In genomic region chr11:82858133-82858532, GRCh38 we compare ENCODE assay signal across 15 cellular contexts. TPM values are rescaled to one million over a fixed set of nuclear protein-coding genes. Genes with fewer than 3 reads are reported as not detected.
A peak's percentile ranks its signal among the peaks of the same experiment; 100 is the strongest.
DNase-seq lines count a peak whose midpoint lies in the region; ATAC-seq, FAIRE-seq and TF ChIP-seq lines count a peak whose summit lies in the region.
"Had no signal": no experiment of that assay in that cellular context is flagged by ENCODE, and none has a peak within 500 bp of the region (broad histone marks: within the 10 kb centered on the region; RNA-seq: fewer than 3 reads in every experiment).

No MANE protein-coding gene starts in this region.

- peak overlapping the region; percentile 51 to 82 for H3K27ac ChIP-seq in A549
- H3K27ac ChIP-seq in SJCRH30, result peak overlapping the region; percentile 23
- H3K27ac ChIP-seq in dorsolateral prefrontal cortex, result peak overlapping the region; percentile 29 to 91 (median 77)
- H3K27ac ChIP-seq in body of pancreas, result peak overlapping the region in 1 of 4 donors; percentile 12
- H3K27ac ChIP-seq: ovary, spleen had no signal

- H3K9me3 Mint-ChIP-seq in neural crest cell, result peaks cover 7% of the 10 kb centered on the region
- H3K9me3 Mint-ChIP-seq: CD8-positive, alpha-beta T cell had no signal

- no peaks in the 10 kb centered on the region for H3K27me3 Mint-ChIP-seq in neural crest cell (ENCODE audit: low read depth)

- TF ChIP-seq CTCF in A549 (IDR thresholded peaks at IDR 0.05), result no peak
- peak in 3 of 56 donors; percentile 6 to 12 (median 11) for TF ChIP-seq CTCF in dorsolateral prefrontal cortex (IDR thresholded peaks at IDR 0.05 in 54 of 56, conservative IDR thresholded peaks at IDR 0.05 in 2 of 56; ENCODE audit: low read depth in 1 of 56, partially characterized antibody in 56 of 56)
- no peak for TF ChIP-seq CTCF in neural crest cell (conservative IDR thresholded peaks at IDR 0.05)
- no peak for TF ChIP-seq CTCF in body of pancreas (IDR thresholded peaks at IDR 0.05)

- no peaks in the 10 kb centered on the region for H3K9me3 ChIP-seq in A549
- H3K9me3 ChIP-seq in SJCRH30 (replicated peaks), result no peaks in the 10 kb centered on the region; the same call in 1 of the 2 replicates
- H3K9me3 ChIP-seq in body of pancreas, result no peaks in the 10 kb centered on the region
- H3K9me3 ChIP-seq: ovary, spleen had no signal

- DNase-seq in A549 (ENCODE audit: low read depth in 1 of 2, low spot score in 1 of 2) (peak in 1 of 2 experiments; percentile 5), SJCRH30 (peak in 1 of 2 experiments; percentile 13), dorsolateral prefrontal cortex (no peak), neural crest cell (ENCODE audit: low read depth, low spot score) (no peak), NCI-H2227 (lab: John Stamatoyannopoulos, UW; ENCODE audit: unreplicated experiment) (no peak), NCI-H345 (lab: John Stamatoyannopoulos, UW) (no peak), body of pancreas (no peak)
- DNase-seq: activated CD8-positive, alpha-beta memory T cell treated with anti-CD3 and anti-CD28 coated beads for 24 hours; CD8-positive, alpha-beta T cell; KG1; NCI-H1105 treated with DMSO at 0.1 percent for 48 hours; ovary; spleen; stimulated activated naive CD8-positive, alpha-beta T cell treated with anti-CD3 and anti-CD28 coated beads, Interleukin-15, Interleukin-2, amounts not matched to agents 100 U/mL and 50 U/mL, for 24 hours had no signal

- TF ChIP-seq RAD21 in A549 (conservative IDR thresholded peaks at IDR 0.05 in 1 of 2, IDR thresholded peaks at IDR 0.05 in 1 of 2), result no peak

- peak overlapping the region; percentile 21 for H3K27ac Mint-ChIP-seq in neural crest cell (ENCODE audit: unreplicated experiment)
- H3K27ac Mint-ChIP-seq: CD8-positive, alpha-beta T cell had no signal

- CTCF ChIA-PET in A549 (lab: Yijun Ruan, JAX), result interaction anchor here (3.1 kb wide), 1 partner anchor 9 kb away, joined by 22 read pairs; no protein-coding TSS in a partner anchor

- no peak overlapping the region for H3K4me3 ChIP-seq in A549
- no peak overlapping the region for H3K4me3 ChIP-seq in SJCRH30
- peak overlapping the region in 39 of 59 donors; percentile 0 to 50 (median 28) for H3K4me3 ChIP-seq in dorsolateral prefrontal cortex
- no peak overlapping the region for H3K4me3 ChIP-seq in body of pancreas
- H3K4me3 ChIP-seq: ovary, spleen had no signal

- H3K4me3 Mint-ChIP-seq in neural crest cell, result no peak overlapping the region
- H3K4me3 Mint-ChIP-seq: CD8-positive, alpha-beta T cell had no signal

- H3K4me2 ChIP-seq in A549, result peak overlapping the region; percentile 65

- POLR2A ChIA-PET in A549 (lab: Yijun Ruan, JAX), result no interaction called here

- peak; percentile 76 to 79; a peak in 5 of 6 replicates for ATAC-seq in A549
- no peak for ATAC-seq in body of pancreas
- no peak for ATAC-seq in HG03025 (IDR thresholded peaks at IDR 0.05; ENCODE audit: low FRiP score, unreplicated experiment)
- ATAC-seq: CD8-positive, alpha-beta T cell; stimulated activated naive CD8-positive, alpha-beta T cell treated with anti-CD3 and anti-CD28 coated beads, Interleukin-15, Interleukin-2, amounts not matched to agents 100 U/mL and 50 U/mL, for 24 hours had no signal

- no peak for TF ChIP-seq EP300 in A549 (IDR thresholded peaks at IDR 0.05)

- no peaks in the 10 kb centered on the region for H3K4me1 Mint-ChIP-seq in neural crest cell

- H3K36me3 ChIP-seq in SJCRH30 (no peaks in the 10 kb centered on the region), body of pancreas (replicated peaks in 1 of 2; ENCODE audit: insufficient read depth in 1 of 2, low read depth in 2 of 2) (no peaks in the 10 kb centered on the region)
- H3K36me3 ChIP-seq: ovary had no signal

- no peaks in the 10 kb centered on the region for H3K27me3 ChIP-seq in SJCRH30
- no peaks in the 10 kb centered on the region for H3K27me3 ChIP-seq in dorsolateral prefrontal cortex
- H3K27me3 ChIP-seq in body of pancreas, result no peaks in the 10 kb centered on the region
- H3K27me3 ChIP-seq: ovary, spleen had no signal

- H3K4me1 ChIP-seq in A549 (peaks cover 25% of the 10 kb centered on the region; the same call in 2 of the 3 replicates), SJCRH30 (peaks cover 9% of the 10 kb centered on the region; the same call in 1 of the 2 replicates), body of pancreas (no peaks in the 10 kb centered on the region)
- H3K4me1 ChIP-seq: spleen had no signal

- FAIRE-seq in A549 (lab: Jason Lieb, UNC), result no peak

- peaks cover 18% of the 10 kb centered on the region for H3K36me3 Mint-ChIP-seq in neural crest cell (ENCODE audit: low read depth)

- intact Hi-C loops in dorsolateral prefrontal cortex (cut with DNase I), result loop anchor here in 1 of 2 donors (5.0 kb wide), 1 partner anchor 61 kb away; no protein-coding TSS in a partner anchor
- intact Hi-C loops in body of pancreas (cut with DNase I), result no loop called here

- 51% methylated on average over 2 of the region's 2 CpGs for WGBS in A549 (ENCODE audit: missing lambda C conversion rate)
- WGBS in body of pancreas, 2 donors, result 78 to 92% methylated on average over 2 of the region's 2 CpGs

- no peak for TF ChIP-seq POLR2A in A549 (IDR thresholded peaks at IDR 0.05; ENCODE audit: low read length)
- no peak for TF ChIP-seq POLR2A in body of pancreas (IDR thresholded peaks at IDR 0.05)

TF ChIP-seq in A549, 52 proteins besides CTCF, POLR2A, EP300 and RAD21:
- TF ChIP-seq SMC3 (IDR thresholded peaks at IDR 0.05) (no peak), BHLHE40 (IDR thresholded peaks at IDR 0.05; ENCODE audit: low read depth, low read length) (no peak), BCL3 (IDR thresholded peaks at IDR 0.05) (no peak), HMGXB4 (CRISPR knock-in tag; IDR thresholded peaks at IDR 0.05; ENCODE audit: borderline replicate concordance) (no peak), KDM1A (IDR thresholded peaks at IDR 0.05; ENCODE audit: low read depth) (0 out of 2 replicates have a peak, but pooled peaks have one; percentile 30), MYC (IDR thresholded peaks at IDR 0.05; ENCODE audit: borderline replicate concordance, low read length) (no peak)

RNA-seq across cellular contexts. Expression of gene PRCP, which starts 42.1 kb away (rescaled TPM):
- polyA plus RNA-seq in A549 (2011; rRNA removed) (86.0 and 86.2 TPM in 2 replicates), A549 (2017; fragmentation: RNase III; extraction: RNeasy Plus Mini Kit Qiagen cat#74134 plus additional on column Dnase treatment) (46.7 to 52.9 TPM (median 49.8 TPM) in 3 replicates)
- polyA plus RNA-seq in A549 (2012; cell fraction: cytosol; rRNA removed), result 19.7 and 23.0 TPM in 2 replicates
- polyA plus RNA-seq in A549 (2012; cell fraction: nucleus; rRNA removed), result 17.3 and 26.3 TPM in 2 replicates
- 22.4 and 25.0 TPM in 2 replicates for polyA minus RNA-seq in A549 (2011; rRNA and poly(A)+ RNA removed)
- total RNA-seq in SJCRH30 (2014; rRNA removed; shearing (Covaris generic)), result 65.8 and 72.1 TPM in 2 replicates
- total RNA-seq in dorsolateral prefrontal cortex (100 to 1,000 TPM in 1 of 120 experiments, 10 to 100 TPM in 119; 38.4 to 137 (median 59.7) TPM), neural crest cell (57.7 and 59.8 TPM in 2 replicates), body of pancreas (10 to 100 TPM; 16.8 to 38.9 TPM)

RNA-seq across cellular contexts. Expression of gene DDIAS, which starts 43.4 kb away (rescaled TPM):
- polyA plus RNA-seq in A549 (2011; rRNA removed) (19.9 and 23.9 TPM in 2 replicates), A549 (2017; fragmentation: RNase III; extraction: RNeasy Plus Mini Kit Qiagen cat#74134 plus additional on column Dnase treatment) (14.7 to 19.6 TPM (median 16.1 TPM) in 3 replicates)
- polyA plus RNA-seq in A549 (2012; cell fraction: cytosol; rRNA removed), result 9.1 and 11.7 TPM in 2 replicates
- polyA plus RNA-seq in A549 (2012; cell fraction: nucleus; rRNA removed), result 4.8 and 6.5 TPM in 2 replicates
- 19.2 and 37.9 TPM in 2 replicates for polyA minus RNA-seq in A549 (2011; rRNA and poly(A)+ RNA removed)
- 56.7 and 58.7 TPM in 2 replicates for total RNA-seq in SJCRH30 (2014; rRNA removed; shearing (Covaris generic))
- total RNA-seq in dorsolateral prefrontal cortex (1 to 10 TPM in 25 of 120 experiments, under 1 TPM in 81, not detected in 14; 0.13 to 3.0 (median 0.64) TPM), neural crest cell (22.1 and 23.2 TPM in 2 replicates), body of pancreas (not detected)

Comparison
In these comparisons a context has a peak if more than half of its experiments do, and no peak if none do; other contexts are left out.
1. ATAC-seq: peak in A549 (2 of 2); none in body of pancreas (single experiment) and HG03025 (single experiment).
2. H3K4me3 ChIP-seq: peak in dorsolateral prefrontal cortex (39 of 59); none in A549 (single experiment), SJCRH30 (single experiment) and body of pancreas (0 of 2).